In genomic region chr11:112856133-112856532, GRCh38 we compare ENCODE assay signal across 29 cellular contexts.
"Had no signal": no experiment of that assay in that cellular context is flagged by ENCODE, and none has a peak within 500 bp of the region (broad histone marks: within the 10 kb centered on the region; RNA-seq: fewer than 3 reads in every experiment).

No MANE protein-coding gene starts in this region.

- ATAC-seq: Panc1, Right ventricle myocardium inferior, SK-N-SH treated with all-trans-retinoic acid at 6 μM for 48 hours had no signal

- DNase-seq: Karpas-422, MM.1S, MV-4-11, NCI-H1092, NCI-H1105, NCI-H1417 treated with DMSO at 0.1 percent for 48 hours, NCI-H1436 treated with DMSO at 0.1 percent for 48 hours, NCI-H1694 treated with DMSO at 0.1 percent for 48 hours, NCI-H187 treated with DMSO at 0.1 percent for 48 hours, NCI-H2029, NCI-H2081, NCI-H2171 treated with DMSO at 0.1 percent for 48 hours, NCI-H2227 treated with DMSO at 0.1 percent for 48 hours, NCI-H345, NCI-H446, NCI-H510A treated with DMSO at 0.1 percent for 48 hours, NCI-H524 treated with DMSO at 0.1 percent for 48 hours, NCI-H526 treated with DMSO at 0.1 percent for 48 hours, NCI-H774, PC-9, SHP77, SIG-M5, SJCRH30 had no signal

- H3K36me3 ChIP-seq: SJCRH30 had no signal

- H3K4me3 ChIP-seq: PC-9, SJCRH30, SK-N-MC had no signal

- H3K27me3 ChIP-seq: SJCRH30 had no signal

- H3K9me3 ChIP-seq: SJCRH30 had no signal

- H3K4me1 ChIP-seq: SJCRH30 had no signal

- H2AFZ ChIP-seq: PC-9 had no signal

- H3K9ac ChIP-seq: KMS-11 had no signal

- H3K4me2 ChIP-seq: KMS-11, PC-9 had no signal

- H3K27ac ChIP-seq: KMS-11, PC-9, RWPE1, SJCRH30, SK-N-MC had no signal
